30 cellular contexts compared by ENCODE assay signal in the genomic region with DNA sequence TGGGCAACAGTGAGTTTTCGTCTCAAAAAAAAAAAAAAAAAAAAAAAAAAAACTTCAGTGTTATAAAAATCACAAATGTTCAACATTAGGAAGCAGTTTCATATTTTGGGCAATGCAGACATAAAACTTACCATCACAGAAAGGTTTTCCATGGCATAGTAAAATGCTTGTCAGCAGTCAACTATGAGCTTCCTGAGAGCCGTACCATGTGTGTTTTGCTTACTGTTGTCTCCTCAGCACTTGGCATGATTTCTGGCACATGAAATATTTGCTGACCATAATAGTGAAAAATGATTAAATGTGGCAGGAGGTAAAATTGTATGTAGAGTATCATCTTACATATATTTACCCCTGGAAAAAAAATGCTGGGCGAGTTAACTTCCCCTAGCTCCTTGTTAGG.
"Had no signal": no experiment of that assay in that cellular context is flagged by ENCODE, and none has a peak within 500 bp of the region (broad histone marks: within the 10 kb centered on the region; RNA-seq: fewer than 3 reads in every experiment).

No MANE protein-coding gene starts in this region.

- H3K4me3 ChIP-seq: MG63, PC-9, SJCRH30, SK-N-MC had no signal

- H3K4me1 ChIP-seq: SJCRH30 had no signal

- ATAC-seq: Panc1, Right ventricle myocardium inferior, SK-N-SH treated with all-trans-retinoic acid at 6 μM for 48 hours, T-cell had no signal

- H3K36me3 ChIP-seq: MG63, SJCRH30 had no signal

- H3K9me3 ChIP-seq: MG63, SJCRH30 had no signal

- H3K27me3 ChIP-seq: MG63, SJCRH30 had no signal

- DNase-seq: Kasumi-1, KG1, MG63, NCI-H1048, NCI-H1092 treated with DMSO at 0.1 percent for 48 hours, NCI-H1105 treated with DMSO at 0.1 percent for 48 hours, NCI-H1436, NCI-H146, NCI-H1694, NCI-H187, NCI-H1930, NCI-H2107, NCI-H2171, NCI-H226, NCI-H446 treated with DMSO at 0.1 percent for 48 hours, NCI-H510A, NCI-H524, NCI-H526, NCI-H774, PC-9, SHP77, SIG-M5, SJCRH30, T-cell had no signal

- H3K27ac ChIP-seq: PC-9, RWPE1, SJCRH30, SK-N-MC had no signal

- FAIRE-seq: RCC 7860 had no signal
